Comparison of ENCODE assay signal across 8 cellular contexts in the genomic region with DNA sequence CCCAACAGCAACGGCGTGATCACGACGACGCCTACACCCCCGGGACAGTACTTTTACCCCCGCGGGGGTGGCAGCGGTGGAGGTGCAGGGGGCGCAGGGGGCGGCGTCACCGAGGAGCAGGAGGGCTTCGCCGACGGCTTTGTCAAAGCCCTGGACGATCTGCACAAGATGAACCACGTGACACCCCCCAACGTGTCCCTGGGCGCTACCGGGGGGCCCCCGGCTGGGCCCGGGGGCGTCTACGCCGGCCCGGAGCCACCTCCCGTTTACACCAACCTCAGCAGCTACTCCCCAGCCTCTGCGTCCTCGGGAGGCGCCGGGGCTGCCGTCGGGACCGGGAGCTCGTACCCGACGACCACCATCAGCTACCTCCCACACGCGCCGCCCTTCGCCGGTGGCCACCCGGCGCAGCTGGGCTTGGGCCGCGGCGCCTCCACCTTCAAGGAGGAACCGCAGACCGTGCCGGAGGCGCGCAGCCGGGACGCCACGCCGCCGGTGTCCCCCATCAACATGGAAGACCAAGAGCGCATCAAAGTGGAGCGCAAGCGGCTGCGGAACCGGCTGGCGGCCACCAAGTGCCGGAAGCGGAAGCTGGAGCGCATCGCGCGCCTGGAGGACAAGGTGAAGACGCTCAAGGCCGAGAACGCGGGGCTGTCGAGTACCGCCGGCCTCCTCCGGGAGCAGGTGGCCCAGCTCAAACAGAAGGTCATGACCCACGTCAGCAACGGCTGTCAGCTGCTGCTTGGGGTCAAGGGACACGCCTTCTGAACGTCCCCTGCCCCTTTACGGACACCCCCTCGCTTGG. TPM values are rescaled to one million over a fixed set of nuclear protein-coding genes. Genes with fewer than 3 reads are reported as not detected.
A peak's percentile ranks its signal among the peaks of the same experiment; 100 is the strongest.
DNase-seq lines count a peak whose midpoint lies in the region; ATAC-seq and TF ChIP-seq lines count a peak whose summit lies in the region.

No MANE protein-coding gene starts in this region.

- H2AFZ ChIP-seq in ACC112 (ENCODE audit: low read length, unreplicated experiment), result no peak overlapping the region

- peak overlapping the region; percentile 93 for H3K4me3 ChIP-seq in ACC112 (ENCODE audit: low read depth, low read length)
- H3K4me3 ChIP-seq in esophagus (ENCODE audit: low read depth in 1 of 2, low read length in 2 of 2), result peak overlapping the region; percentile 96 to 99

- ATAC-seq in HG03045 (IDR thresholded peaks at IDR 0.05; ENCODE audit: unreplicated experiment), result no peak

- DNase-seq in GM20000 (ENCODE audit: low spot score) (peak; percentile 62), NOMO-1 treated with DMSO at 0.1 percent for 48 hours (lab: John Stamatoyannopoulos, UW; ENCODE audit: unreplicated experiment) (peak; percentile 76), activated T-cell treated with anti-CD3 and anti-CD28 coated beads for 48 hours (ENCODE audit: low read depth) (peak; percentile 75), myocyte (ENCODE audit: low read depth) (peak; percentile 76), substantia nigra (lab: John Stamatoyannopoulos, UW) (peak in 43 of 49 donors; percentile 12 to 78 (median 57))

- peaks cover 20% of the 10 kb centered on the region for H3K79me2 ChIP-seq in ACC112 (ENCODE audit: control insufficient read depth, insufficient read depth, low read length, unreplicated experiment)

- no peaks in the 10 kb centered on the region for H3K9me3 ChIP-seq in esophagus (ENCODE audit: control insufficient read depth in 2 of 2, insufficient read depth in 1 of 2, low read depth in 1 of 2, low read length in 1 of 2)

- H3K27me3 ChIP-seq in ACC112 (ENCODE audit: insufficient read depth, low read length) (no peaks in the 10 kb centered on the region), esophagus (ENCODE audit: control insufficient read depth in 1 of 2, insufficient read depth in 2 of 2, low read length in 2 of 2) (no peaks in the 10 kb centered on the region)

- H3K36me3 ChIP-seq in ACC112 (ENCODE audit: insufficient read depth, low read length) (no peaks in the 10 kb centered on the region), esophagus (ENCODE audit: control insufficient read depth in 2 of 2, insufficient read depth in 2 of 2, low read length in 1 of 2) (peaks cover 0 to 4% of the 10 kb centered on the region in 2 donors)

- H3K27ac ChIP-seq in ACC112 (ENCODE audit: low read depth, low read length) (peak overlapping the region; percentile 100), esophagus (ENCODE audit: low read depth in 2 of 2, low read length in 1 of 2) (peak overlapping the region; percentile 99 to 100), substantia nigra (ENCODE audit: low read depth, low read length, poor library complexity, severe bottlenecking) (peak overlapping the region; percentile 99)

- no peak for TF ChIP-seq CTCF in GM20000 (IDR thresholded peaks at IDR 0.05; ENCODE audit: extremely low read depth, missing control alignments)

- H3K4me1 ChIP-seq in ACC112 (ENCODE audit: control insufficient read depth, insufficient read depth, low read length, unreplicated experiment), result peaks cover 24% of the 10 kb centered on the region
- H3K4me1 ChIP-seq in esophagus (ENCODE audit: control insufficient read depth in 2 of 2, insufficient read depth in 2 of 2, low read length in 1 of 2), result peaks cover 0 to 3% of the 10 kb centered on the region in 2 donors

- 0% methylated on average over 76 to 84 of the region's 84 CpGs for WGBS in esophagus, 2 donors

RNA-seq across cellular contexts. Expression of a gene that starts 1.0 kb away (rescaled TPM):
- polyA plus RNA-seq in esophagus, result 100 to 1,000 TPM; 175 to 339 TPM
- total RNA-seq in myocyte, result 84.4 and 96.5 TPM in 2 replicates
- polyA plus RNA-seq in myocyte (2012), result 94.3 TPM

RNA-seq across cellular contexts. Expression of a gene that starts 9.3 kb away (rescaled TPM):
- polyA plus RNA-seq in esophagus, result 100 to 1,000 TPM; 157 to 323 TPM
- total RNA-seq in myocyte, result 109 and 130 TPM in 2 replicates
- 51.9 TPM for polyA plus RNA-seq in myocyte (2012)

RNA-seq across cellular contexts. Expression of a gene that starts 9.6 kb away (rescaled TPM):
- 1 to 10 TPM; 2.8 to 8.4 TPM for polyA plus RNA-seq in esophagus
- total RNA-seq in myocyte, result not detected in 2 replicates
- polyA plus RNA-seq in myocyte (2012), result 2.3 TPM

RNA-seq across cellular contexts. Expression of a gene that starts 14.1 kb away (rescaled TPM):
- polyA plus RNA-seq in esophagus, result 10 to 100 TPM in 1 of 2 donors, 1 to 10 TPM in 1; 6.9 to 20.8 TPM
- total RNA-seq in myocyte, result 3.5 and 4.3 TPM in 2 replicates
- 8.4 TPM for polyA plus RNA-seq in myocyte (2012)

RNA-seq across cellular contexts. Expression of a gene that starts 16.9 kb away (rescaled TPM):
- polyA plus RNA-seq in esophagus, result 100 to 1,000 TPM in 1 of 2 donors, 10 to 100 TPM in 1; 47.9 to 103 TPM
- total RNA-seq in myocyte, result 39.6 and 49.9 TPM in 2 replicates
- polyA plus RNA-seq in myocyte (2012), result 30.7 TPM
